ENCODE assay signal across 8 cellular contexts in genomic region chr1:149842458-149843064, GRCh38. TPM values are rescaled to one million over a fixed set of nuclear protein-coding genes. Genes with fewer than 3 reads are reported as not detected.
DNase-seq lines count a peak whose midpoint lies in the region; ATAC-seq and TF ChIP-seq lines count a peak whose summit lies in the region.
"Not testable (repeated sequence)": the region's sequence is repeated elsewhere in the genome, so short reads cannot be mapped to it uniquely, and the experiment has no call there.

No MANE protein-coding gene starts in this region.

- peaks cover 0 to 26% of the 10 kb centered on the region in 2 donors for H3K36me3 Mint-ChIP-seq in activated naive CD4-positive, alpha-beta T cell treated with anti-CD3 and anti-CD28 coated beads, Interleukin-2, amount 50 U/mL, for 72 hours

- not testable (repeated sequence) for DNase-seq in activated naive CD4-positive, alpha-beta T cell treated with anti-CD3 and anti-CD28 coated beads, Interleukin-2, amount 50 U/mL, for 72 hours (ENCODE audit: low spot score in 2 of 2); left colon; upper lobe of left lung

- not testable (repeated sequence) for H3K27me3 ChIP-seq in upper lobe of left lung

- not testable (repeated sequence) for TF ChIP-seq POLR2A in upper lobe of left lung (IDR thresholded peaks at IDR 0.05)

- ATAC-seq in GM18499 (IDR thresholded peaks at IDR 0.05; ENCODE audit: insufficient read depth, unreplicated experiment) (peak; percentile 51), GM19372 (IDR thresholded peaks at IDR 0.05; ENCODE audit: low read depth, unreplicated experiment) (peak; percentile 53), GM21825 (IDR thresholded peaks at IDR 0.05; ENCODE audit: unreplicated experiment) (peak; percentile 50), HG03060 (IDR thresholded peaks at IDR 0.05; ENCODE audit: low read depth, unreplicated experiment) (peak; percentile 56), HG03565 (IDR thresholded peaks at IDR 0.05; ENCODE audit: unreplicated experiment) (peak; percentile 46), left colon (peak; percentile 71), upper lobe of left lung (ENCODE audit: low FRiP score in 2 of 2) (peak; percentile 93 to 96)
- ATAC-seq in activated naive CD4-positive, alpha-beta T cell treated with anti-CD3 and anti-CD28 coated beads, Interleukin-2, amount 50 U/mL, for 72 hours: peak; percentile 57 to 70

- TF ChIP-seq CTCF in upper lobe of left lung (IDR thresholded peaks at IDR 0.05): not testable (repeated sequence)

- H3K4me3 ChIP-seq in upper lobe of left lung: not testable (repeated sequence)

- TF ChIP-seq EP300 in upper lobe of left lung (IDR thresholded peaks at IDR 0.05): not testable (repeated sequence)

- no CpG with 5 or more reads among the region's 62 CpGs for WGBS in upper lobe of left lung, 2 donors

- not testable (repeated sequence) for H3K27ac ChIP-seq in upper lobe of left lung

- not testable (repeated sequence) for H3K9me3 Mint-ChIP-seq in activated naive CD4-positive, alpha-beta T cell treated with anti-CD3 and anti-CD28 coated beads, Interleukin-2, amount 50 U/mL, for 72 hours

- not testable (repeated sequence) for H3K36me3 ChIP-seq in upper lobe of left lung

- intact Hi-C loops in left colon (cut with DNase I, micrococcal nuclease): not testable (repeated sequence)

- not testable (repeated sequence) for H3K27ac Mint-ChIP-seq in activated naive CD4-positive, alpha-beta T cell treated with anti-CD3 and anti-CD28 coated beads, Interleukin-2, amount 50 U/mL, for 72 hours

- H3K9me3 ChIP-seq in upper lobe of left lung: not testable (repeated sequence)

- peaks cover 20 to 29% (median 27%) of the 10 kb centered on the region in 4 donors for H3K4me1 ChIP-seq in upper lobe of left lung

RNA-seq across cellular contexts. Expression of gene BOLA1, which starts 56.8 kb away (rescaled TPM):
- 10 to 100 TPM; 19.4 to 28.7 TPM for total RNA-seq in activated naive CD4-positive, alpha-beta T cell treated with anti-CD3 and anti-CD28 coated beads, Interleukin-2, amount 50 U/mL, for 72 hours
- total RNA-seq in left colon (10 to 100 TPM; 11.0 to 12.6 TPM), upper lobe of left lung (10 to 100 TPM; 11.1 to 23.0 (median 14.5) TPM)
